ENCODE assay signal across 8 cellular contexts in the genomic region with DNA sequence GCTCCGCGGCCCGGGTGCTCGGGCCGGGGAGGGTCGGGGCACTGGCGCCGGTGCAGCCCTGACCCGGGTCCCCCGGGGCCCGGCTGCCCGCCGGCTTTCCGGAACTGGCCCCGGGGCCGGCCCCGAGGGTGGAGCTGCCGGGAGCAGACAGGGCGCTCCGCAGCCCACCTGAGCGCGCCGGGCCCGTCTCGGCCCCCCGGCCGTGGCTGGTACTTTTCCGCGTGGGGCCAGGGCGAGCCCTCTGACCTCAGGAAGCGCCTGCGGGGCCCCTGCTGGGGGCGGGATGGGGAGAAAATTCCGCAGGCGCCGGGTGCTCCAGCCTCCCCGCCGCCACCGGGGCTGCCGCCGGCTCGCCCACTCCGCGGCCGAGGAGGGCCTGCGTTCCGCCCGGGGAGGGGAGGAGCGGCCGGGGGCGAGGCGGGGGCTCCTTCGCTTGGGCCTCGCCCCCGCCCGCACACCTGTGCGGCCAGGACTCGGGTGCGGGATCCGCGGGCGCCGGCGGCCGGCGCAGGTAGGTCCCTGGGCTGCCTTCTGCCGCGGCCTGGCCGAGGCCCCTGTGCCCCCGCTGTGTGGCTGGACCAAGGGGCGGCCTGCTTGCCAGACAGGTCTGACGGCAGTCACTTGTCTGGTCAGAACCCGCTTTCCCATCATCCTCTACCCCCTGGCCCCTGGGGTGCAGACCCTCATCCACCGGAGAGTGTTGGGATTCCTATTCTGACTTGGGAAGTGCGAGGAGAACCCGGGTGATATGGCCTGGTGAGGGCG. TPM values are rescaled to one million over a fixed set of nuclear protein-coding genes. Genes with fewer than 3 reads are reported as not detected.
DNase-seq lines count a peak whose midpoint lies in the region; ATAC-seq and TF ChIP-seq lines count a peak whose summit lies in the region.

No MANE protein-coding gene starts in this region.

- peak; percentile 15 to 16 for ATAC-seq in activated T-cell treated with anti-CD3 and anti-CD28 coated beads, Interleukin-2, amount 50 U/mL, for 4 hours
- ATAC-seq in upper lobe of right lung (peak; percentile 12), GM19023 (IDR thresholded peaks at IDR 0.05; ENCODE audit: unreplicated experiment) (no peak)

- peak overlapping the region; percentile 12 to 76 for H2BK12ac ChIP-seq in mesenchymal stem cell (ENCODE audit: low read length in 2 of 2)

- H3K9me2 ChIP-seq in OCI-LY1 (ENCODE audit: low read depth, low read length): no peaks in the 10 kb centered on the region

- H3K79me2 ChIP-seq in OCI-LY1 (ENCODE audit: insufficient read depth, low read length): no peaks in the 10 kb centered on the region

- H3K4me3 ChIP-seq in OCI-LY1 (ENCODE audit: low read depth, low read length, poor library complexity, severe bottlenecking) (peak overlapping the region; percentile 67), mesenchymal stem cell (ENCODE audit: insufficient read depth in 1 of 2, low read depth in 1 of 2, low read length in 2 of 2) (peak overlapping the region; percentile 73 to 94), upper lobe of right lung (peak overlapping the region; percentile 85)

- intact Hi-C loops in upper lobe of right lung (cut with DNase I): loop anchor here (10.0 kb wide), 1 partner anchor 157 kb away; a partner anchor contains a TSS

- peaks cover 7% of the 10 kb centered on the region for H3K36me3 Mint-ChIP-seq in activated T-cell treated with anti-CD3 and anti-CD28 coated beads, Interleukin-2, amount 50 U/mL, for 4 hours (ENCODE audit: insufficient read depth)

- peak overlapping the region; percentile 92 for H2BK120ac ChIP-seq in mesenchymal stem cell (ENCODE audit: low read depth, low read length)

- H3K23ac ChIP-seq in mesenchymal stem cell (ENCODE audit: low read length in 2 of 2): peak overlapping the region in 1 of 2 experiments; percentile 85

- H3K27me3 ChIP-seq in OCI-LY1 (ENCODE audit: insufficient read depth, low read length): 0 out of 2 replicates have a peak, but pooled peaks cover 9% of the 10 kb centered on the region
- no peaks in the 10 kb centered on the region for H3K27me3 ChIP-seq in mesenchymal stem cell (ENCODE audit: control insufficient read depth in 1 of 2, insufficient read depth in 1 of 2, low read length in 2 of 2)
- no peaks in the 10 kb centered on the region for H3K27me3 ChIP-seq in upper lobe of right lung

- H3K9me3 ChIP-seq in OCI-LY1 (ENCODE audit: low read length) (no peaks in the 10 kb centered on the region), mesenchymal stem cell (ENCODE audit: control insufficient read depth, low read length) (no peaks in the 10 kb centered on the region), upper lobe of right lung (no peaks in the 10 kb centered on the region)

- no peaks in the 10 kb centered on the region for H3K27me3 Mint-ChIP-seq in activated T-cell treated with anti-CD3 and anti-CD28 coated beads, Interleukin-2, amount 50 U/mL, for 4 hours (ENCODE audit: low read depth)

- H3K27ac ChIP-seq in OCI-LY1 (ENCODE audit: low read depth, low read length, poor library complexity, severe bottlenecking) (no peak overlapping the region), cingulate gyrus (ENCODE audit: low read depth, low read length) (peak overlapping the region; percentile 84), mesenchymal stem cell (ENCODE audit: low read length, poor library complexity, severe bottlenecking) (peak overlapping the region; percentile 82), upper lobe of right lung (peak overlapping the region; percentile 96)

- H3K4me1 ChIP-seq in OCI-LY1 (ENCODE audit: insufficient read depth, low read length, severe bottlenecking) (peaks cover 21% of the 10 kb centered on the region), mesenchymal stem cell (ENCODE audit: control insufficient read depth, insufficient read depth, low read depth, low read length) (peaks cover 43% of the 10 kb centered on the region), upper lobe of right lung (peaks cover 57% of the 10 kb centered on the region)

- DNase-seq in activated T-cell treated with anti-CD3 and anti-CD28 coated beads, Interleukin-2, amount 50 U/mL, for 4 hours: no peak
- DNase-seq in activated T-cell treated with anti-CD3 and anti-CD28 coated beads, Interleukin-2, amount 50 U/mL, for 1 hour: no peak
- DNase-seq in mesenchymal stem cell: peak; percentile 29
- DNase-seq in upper lobe of right lung: no peak
- DNase-seq in NCI-H2196 treated with DMSO at 0.1 percent for 48 hours (lab: John Stamatoyannopoulos, UW; ENCODE audit: unreplicated experiment): no peak

- no peaks in the 10 kb centered on the region for H4K20me1 ChIP-seq in OCI-LY1 (ENCODE audit: insufficient read depth, low read length)

- H3F3A ChIP-seq in OCI-LY1 (ENCODE audit: insufficient read depth, low read length): no peaks in the 10 kb centered on the region

- H4K8ac ChIP-seq in mesenchymal stem cell (ENCODE audit: low read length): no peak overlapping the region

- H3K9me3 Mint-ChIP-seq in activated T-cell treated with anti-CD3 and anti-CD28 coated beads, Interleukin-2, amount 50 U/mL, for 4 hours: no peaks in the 10 kb centered on the region

- H3K4me1 Mint-ChIP-seq in activated T-cell treated with anti-CD3 and anti-CD28 coated beads, Interleukin-2, amount 50 U/mL, for 4 hours (ENCODE audit: low read depth): peaks cover 56% of the 10 kb centered on the region

- under 1% methylated on average over 50 of the region's 77 CpGs for WGBS in mesenchymal stem cell

- H3K4ac ChIP-seq in mesenchymal stem cell (ENCODE audit: low read depth in 1 of 2, low read length in 2 of 2): peak overlapping the region; percentile 46 to 60

- peak overlapping the region; percentile 85 for H2BK15ac ChIP-seq in mesenchymal stem cell (ENCODE audit: low read depth, poor library complexity, severe bottlenecking)

- peaks cover 14% of the 10 kb centered on the region for H3K79me1 ChIP-seq in mesenchymal stem cell (replicated peaks; ENCODE audit: low read length, poor library complexity, severe bottlenecking)

- H3K9ac ChIP-seq in OCI-LY1 (ENCODE audit: low read length) (peak overlapping the region; percentile 57; the same call in 1 of the 2 replicates), mesenchymal stem cell (ENCODE audit: low read length) (peak overlapping the region; percentile 93)

- TF ChIP-seq CTCF in OCI-LY1 (IDR thresholded peaks at IDR 0.05; ENCODE audit: low read length): no peak
- TF ChIP-seq CTCF in upper lobe of right lung (IDR thresholded peaks at IDR 0.05): no peak

- H4K91ac ChIP-seq in mesenchymal stem cell (ENCODE audit: low read length): peak overlapping the region; percentile 75

- H3K14ac ChIP-seq in mesenchymal stem cell (ENCODE audit: low read length in 2 of 2): peak overlapping the region in 1 of 2 experiments; percentile 91

- peak overlapping the region; percentile 87 to 88 for H3K18ac ChIP-seq in mesenchymal stem cell (ENCODE audit: low read depth in 1 of 2, low read length in 2 of 2)

- no peak overlapping the region for H2AK5ac ChIP-seq in mesenchymal stem cell (ENCODE audit: low read length, severe bottlenecking)

- H2AFZ ChIP-seq in OCI-LY1 (ENCODE audit: low read length) (no peak overlapping the region), mesenchymal stem cell (ENCODE audit: low read depth, low read length) (no peak overlapping the region)

- no peaks in the 10 kb centered on the region for H3K36me3 ChIP-seq in OCI-LY1 (ENCODE audit: insufficient read depth, low read length)
- H3K36me3 ChIP-seq in mesenchymal stem cell (ENCODE audit: control insufficient read depth in 1 of 2, insufficient read depth in 2 of 2, low read depth in 1 of 2, low read length in 2 of 2): peaks cover 14 to 19% of the 10 kb centered on the region in 2 experiments
- H3K36me3 ChIP-seq in upper lobe of right lung: peaks cover 15% of the 10 kb centered on the region

- H2BK5ac ChIP-seq in mesenchymal stem cell (ENCODE audit: low read depth, low read length, poor library complexity, severe bottlenecking): peak overlapping the region; percentile 35

- H3K4me2 ChIP-seq in OCI-LY1 (ENCODE audit: low read length) (peak overlapping the region; percentile 74), mesenchymal stem cell (ENCODE audit: low read length, poor library complexity, severe bottlenecking) (peak overlapping the region; percentile 89)

- peak overlapping the region; percentile 91 for H3K4me3 Mint-ChIP-seq in activated T-cell treated with anti-CD3 and anti-CD28 coated beads, Interleukin-2, amount 50 U/mL, for 4 hours

RNA-seq across cellular contexts. Expression of a gene that starts 3.5 kb away (rescaled TPM):
- total RNA-seq in activated T-cell treated with anti-CD3 and anti-CD28 coated beads, Interleukin-2, amount 50 U/mL, for 4 hours: 100 to 1,000 TPM; 162 to 242 (median 189) TPM
- 58.9 TPM for polyA plus RNA-seq in mesenchymal stem cell (2013, experiment 1 of 2)
- polyA plus RNA-seq in mesenchymal stem cell (2013, experiment 2 of 2): 58.5 TPM
- 104 TPM for total RNA-seq in upper lobe of right lung

RNA-seq across cellular contexts. Expression of a gene that starts 12.4 kb away (rescaled TPM):
- 1 to 10 TPM; 3.6 to 8.1 (median 5.8) TPM for total RNA-seq in activated T-cell treated with anti-CD3 and anti-CD28 coated beads, Interleukin-2, amount 50 U/mL, for 4 hours
- 5.5 TPM for polyA plus RNA-seq in mesenchymal stem cell (2013, experiment 1 of 2)
- 5.3 TPM for polyA plus RNA-seq in mesenchymal stem cell (2013, experiment 2 of 2)
- total RNA-seq in upper lobe of right lung: 48.0 TPM

RNA-seq across cellular contexts. Expression of a gene that starts 31.2 kb away (rescaled TPM):
- total RNA-seq in activated T-cell treated with anti-CD3 and anti-CD28 coated beads, Interleukin-2, amount 50 U/mL, for 4 hours: 100 to 1,000 TPM in 2 of 3 donors, 10 to 100 TPM in 1; 93.2 to 124 (median 122) TPM
- 23.9 TPM for polyA plus RNA-seq in mesenchymal stem cell (2013, experiment 1 of 2)
- 23.2 TPM for polyA plus RNA-seq in mesenchymal stem cell (2013, experiment 2 of 2)
- 94.0 TPM for total RNA-seq in upper lobe of right lung
